In the genomic region with DNA sequence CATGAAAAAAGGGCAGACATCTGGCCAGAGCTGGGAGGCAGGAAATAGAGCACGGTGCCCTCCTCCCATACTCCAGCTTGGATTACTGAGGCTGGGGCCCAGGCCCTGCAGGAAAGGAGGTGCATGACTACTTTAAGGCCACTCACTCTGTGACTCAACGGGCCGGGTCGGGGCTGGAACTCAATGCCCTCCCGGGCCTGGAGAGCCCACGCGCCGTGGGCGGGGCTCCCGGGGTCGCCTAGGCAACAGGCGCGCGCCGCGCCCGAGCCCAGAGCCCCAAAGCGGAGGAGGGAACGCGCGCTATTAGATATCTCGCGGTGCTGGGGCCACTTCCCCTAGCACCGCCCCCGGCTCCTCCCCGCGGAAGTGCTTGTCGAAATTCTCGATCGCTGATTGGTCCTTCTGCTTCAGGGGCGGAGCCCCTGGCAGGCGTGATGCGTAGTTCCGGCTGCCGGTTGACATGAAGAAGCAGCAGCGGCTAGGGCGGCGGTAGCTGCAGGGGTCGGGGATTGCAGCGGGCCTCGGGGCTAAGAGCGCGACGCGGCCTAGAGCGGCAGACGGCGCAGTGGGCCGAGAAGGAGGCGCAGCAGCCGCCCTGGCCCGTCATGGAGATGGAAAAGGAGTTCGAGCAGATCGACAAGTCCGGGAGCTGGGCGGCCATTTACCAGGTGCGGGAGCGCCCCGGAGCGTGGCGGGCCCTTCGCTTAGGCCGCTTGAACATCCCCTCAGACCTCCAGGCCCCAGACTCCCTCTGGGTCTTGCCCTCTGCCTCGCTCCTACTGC, we compare ENCODE assay signal across 8 cellular contexts. TPM values are rescaled to one million over a fixed set of nuclear protein-coding genes. Genes with fewer than 3 reads are reported as not detected.
A peak's percentile ranks its signal among the peaks of the same experiment; 100 is the strongest.
DNase-seq lines count a peak whose midpoint lies in the region; ATAC-seq and TF ChIP-seq lines count a peak whose summit lies in the region.

PTPN1 (plus strand) TSS at position 461 of the 783 bp plus-strand sequence; CDS start at position 606, 145 bp downstream.

- peaks cover 3 to 52% (median 14%) of the 10 kb centered on the region in 3 donors for H3K4me1 ChIP-seq in gastroesophageal sphincter

- TF ChIP-seq POLR2A in NB4 (IDR thresholded peaks at IDR 0.05; ENCODE audit: extremely low read depth, insufficient read length) (peak; percentile 97), gastroesophageal sphincter (IDR thresholded peaks at IDR 0.05) (peak; percentile 97 to 98)

- H3K36me3 ChIP-seq in SK-N-MC (ENCODE audit: insufficient read depth, low read length) (no peaks in the 10 kb centered on the region), gastroesophageal sphincter (no peaks in the 10 kb centered on the region)

- peak within 1 kb of the TSS; percentile 93 for H3K9ac ChIP-seq in SK-N-MC (ENCODE audit: insufficient read length)

- CTCF ChIA-PET in activated naive CD4-positive, alpha-beta T cell treated with anti-CD3 and anti-CD28 coated beads, Interleukin-2, amount 10 ng/mL, durations not matched to agents 7 days and 5 days (lab: Charles Lee), result interaction anchor here (0.7 to 3.5 kb wide), 7 partner anchors 32 to 324 kb away, joined by 3 to 19 read pairs (median 3); no protein-coding TSS in a partner anchor

- H3K9me3 ChIP-seq in SK-N-MC (ENCODE audit: low read depth, low read length), result no peaks in the 10 kb centered on the region
- no peaks in the 10 kb centered on the region for H3K9me3 ChIP-seq in gastroesophageal sphincter

- H3K27me3 ChIP-seq in gastroesophageal sphincter, result no peaks in the 10 kb centered on the region

- no peak for TF ChIP-seq EP300 in gastroesophageal sphincter (IDR thresholded peaks at IDR 0.05)

- H3K4me1 Mint-ChIP-seq in activated naive CD4-positive, alpha-beta T cell treated with anti-CD3 and anti-CD28 coated beads, Interleukin-2, amount 10 ng/mL, durations not matched to agents 7 days and 5 days, result peaks cover 44% of the 10 kb centered on the region

- peak; percentile 92 for DNase-seq in GM04503 (ENCODE audit: low read depth)
- DNase-seq in HFF-Myc (ENCODE audit: extremely low read depth, low read depth), result peak; percentile 95
- peak; percentile 99 for DNase-seq in NB4 (ENCODE audit: low read depth)
- DNase-seq in SK-N-MC (ENCODE audit: low read depth, low spot score), result peak; percentile 88
- DNase-seq in activated naive CD4-positive, alpha-beta T cell treated with anti-CD3 and anti-CD28 coated beads, Interleukin-2, amount 10 ng/mL, durations not matched to agents 7 days and 5 days, result peak; percentile 99
- DNase-seq in non-pigmented ciliary epithelial cell (ENCODE audit: low read depth), result peak; percentile 95
- peak; percentile 99 for DNase-seq in superior temporal gyrus (ENCODE audit: extremely low spot score)

- TF ChIP-seq CTCF in HFF-Myc (IDR thresholded peaks at IDR 0.05; ENCODE audit: low read depth, low read length, missing control alignments), result no peak
- TF ChIP-seq CTCF in NB4 (IDR thresholded peaks at IDR 0.05; ENCODE audit: low read depth, low read length), result no peak
- peak in 3 of 4 experiments; percentile 13 to 55 (median 28) for TF ChIP-seq CTCF in gastroesophageal sphincter (IDR thresholded peaks at IDR 0.05)

- H3K4me3 ChIP-seq in HFF-Myc (replicated peaks; ENCODE audit: low read depth, low read length), result peak within 1 kb of the TSS; percentile 88
- H3K4me3 ChIP-seq in NB4 (ENCODE audit: low read depth, low read length), result peak within 1 kb of the TSS; percentile 87
- H3K4me3 ChIP-seq in SK-N-MC, result peak within 1 kb of the TSS; percentile 93
- peak within 1 kb of the TSS; percentile 71 to 99 for H3K4me3 ChIP-seq in gastroesophageal sphincter

- no peaks in the 10 kb centered on the region for H3K27me3 Mint-ChIP-seq in activated naive CD4-positive, alpha-beta T cell treated with anti-CD3 and anti-CD28 coated beads, Interleukin-2, amount 10 ng/mL, durations not matched to agents 7 days and 5 days

- peak within 1 kb of the TSS; percentile 94 for H3K4me3 Mint-ChIP-seq in activated naive CD4-positive, alpha-beta T cell treated with anti-CD3 and anti-CD28 coated beads, Interleukin-2, amount 10 ng/mL, durations not matched to agents 7 days and 5 days

- peaks cover 29% of the 10 kb centered on the region for H3K36me3 Mint-ChIP-seq in activated naive CD4-positive, alpha-beta T cell treated with anti-CD3 and anti-CD28 coated beads, Interleukin-2, amount 10 ng/mL, durations not matched to agents 7 days and 5 days

- ATAC-seq in gastroesophageal sphincter, result peak; percentile 98

- WGBS in gastroesophageal sphincter (ENCODE audit: low coverage in 1 of 2), 2 donors, result no CpG with 5 or more reads among the region's 64 CpGs

- peak within 1 kb of the TSS; percentile 92 for H3K27ac Mint-ChIP-seq in activated naive CD4-positive, alpha-beta T cell treated with anti-CD3 and anti-CD28 coated beads, Interleukin-2, amount 10 ng/mL, durations not matched to agents 7 days and 5 days

- H3K27ac ChIP-seq in SK-N-MC (peak within 1 kb of the TSS; percentile 66; the same call in 1 of the 2 replicates), gastroesophageal sphincter (peak within 1 kb of the TSS; percentile 87 to 93 (median 90))

- no peaks in the 10 kb centered on the region for H3K9me3 Mint-ChIP-seq in activated naive CD4-positive, alpha-beta T cell treated with anti-CD3 and anti-CD28 coated beads, Interleukin-2, amount 10 ng/mL, durations not matched to agents 7 days and 5 days

RNA-seq across cellular contexts. Expression of gene PTPN1, which starts in this region (rescaled TPM):
- 10 to 100 TPM; 27.6 to 43.6 (median 38.4) TPM for total RNA-seq in gastroesophageal sphincter

Comparison
In these comparisons a context has a peak if more than half of its experiments do, and no peak if none do; other contexts are left out.
1. Peak in every context shown above with its lines: DNase-seq, ATAC-seq, H3K4me3 ChIP-seq and H3K27ac ChIP-seq.
2. CTCF ChIP-seq: peak in gastroesophageal sphincter (3 of 4); none in HFF-Myc (single experiment) and NB4 (single experiment).